Comparison of ENCODE assay signal across 8 cellular contexts in the genomic region with DNA sequence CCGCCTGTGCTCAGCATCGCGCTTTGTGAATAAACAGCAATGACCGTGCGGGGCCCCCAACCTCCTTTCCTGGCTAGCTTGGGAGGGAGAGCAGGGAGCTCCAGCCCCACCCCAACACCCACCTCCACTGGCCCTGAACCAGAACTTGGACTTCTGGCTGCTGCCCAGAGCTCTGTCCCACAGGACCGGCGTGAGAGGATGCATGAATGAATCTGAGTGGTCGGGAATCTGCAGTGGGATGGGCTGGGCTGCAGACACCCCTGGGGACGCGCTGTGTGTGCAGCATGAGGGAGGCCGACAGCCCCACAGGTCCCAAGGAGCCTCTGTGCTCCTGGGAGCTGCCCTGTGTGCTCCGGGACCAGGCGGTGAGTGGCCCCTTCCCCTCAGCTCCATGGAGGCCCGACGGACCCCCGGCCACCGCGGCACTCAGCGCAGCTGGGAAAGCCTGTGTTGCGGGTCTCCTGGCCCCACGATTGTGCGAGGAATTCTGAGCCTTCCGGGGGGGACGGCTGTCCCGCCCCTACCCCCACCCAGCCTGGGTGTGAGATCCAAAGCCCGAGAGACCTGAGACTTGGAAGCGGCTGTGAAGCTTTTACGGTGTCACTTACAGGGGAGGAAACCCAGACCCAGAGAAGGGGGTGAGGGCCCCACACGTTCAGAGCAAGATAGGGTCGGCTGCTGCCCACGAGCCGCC. TPM values are rescaled to one million over a fixed set of nuclear protein-coding genes. Genes with fewer than 3 reads are reported as not detected.
DNase-seq lines count a peak whose midpoint lies in the region; ATAC-seq and TF ChIP-seq lines count a peak whose summit lies in the region.
"Had no signal": no experiment of that assay in that cellular context is flagged by ENCODE, and none has a peak within 500 bp of the region (broad histone marks: within the 10 kb centered on the region; RNA-seq: fewer than 3 reads in every experiment).

No MANE protein-coding gene starts in this region.

- TF ChIP-seq CTCF in HEK293 (tag by site-specific recombination; IDR thresholded peaks at IDR 0.05) (no peak), fibroblast of mammary gland (conservative IDR thresholded peaks at IDR 0.05; ENCODE audit: control insufficient read depth, insufficient read depth, low read depth, low read length) (no peak), foreskin keratinocyte (conservative IDR thresholded peaks at IDR 0.05) (no peak)

- H3K4me3 Mint-ChIP-seq in T-helper 17 cell, result peak overlapping the region; percentile 95

- H3K9me3 ChIP-seq in HEK293 (ENCODE audit: control insufficient read depth, insufficient read depth, low read depth, low read length) (no peaks in the 10 kb centered on the region), T-helper 17 cell (ENCODE audit: control insufficient read depth, low read length, poor library complexity, severe bottlenecking) (no peaks in the 10 kb centered on the region)

- peak overlapping the region; percentile 98 for H3K27ac Mint-ChIP-seq in T-helper 17 cell

- POLR2A ChIA-PET in HEK293 (lab: Yijun Ruan, JAX), result interaction anchor here (0.6 to 6.7 kb wide), 3 partner anchors 10 to 143 kb away, joined by 3 to 97 read pairs (median 3); no protein-coding TSS in a partner anchor

- H3K4me1 ChIP-seq in HEK293 (ENCODE audit: control insufficient read depth, insufficient read depth, low read length) (peaks cover 29% of the 10 kb centered on the region), foreskin keratinocyte (peaks cover 18% of the 10 kb centered on the region)

- H3K27ac ChIP-seq in HEK293 (ENCODE audit: extremely low read depth, low read depth, low read length) (peak overlapping the region; percentile 11; the same call in 1 of the 2 replicates), skin epidermis (peak overlapping the region in 17 of 21 experiments; percentile 4 to 98 (median 93)), foreskin keratinocyte (no peak overlapping the region)

- H3K4me3 ChIP-seq in HEK293 (ENCODE audit: low read depth, low read length), result no peak overlapping the region
- no peak overlapping the region for H3K4me3 ChIP-seq in fibroblast of mammary gland (ENCODE audit: control insufficient read depth, low read depth, low read length)
- no peak overlapping the region for H3K4me3 ChIP-seq in skin epidermis

- H3K36me3 ChIP-seq in HEK293 (ENCODE audit: control insufficient read depth in 2 of 2, insufficient read depth in 1 of 2, low read length in 2 of 2), result no peaks in the 10 kb centered on the region

- no peaks in the 10 kb centered on the region for H3K36me3 Mint-ChIP-seq in T-helper 17 cell (ENCODE audit: low read depth)

- CTCF ChIA-PET in HEK293 (lab: Yijun Ruan, JAX), result interaction anchor here (0.6 to 1.0 kb wide), 4 partner anchors 21 to 163 kb away, joined by 3 to 4 read pairs (median 4); no protein-coding TSS in a partner anchor

- peak in 1 of 3 donors; percentile 7 for DNase-seq in T-helper 17 cell
- peak; percentile 65 for DNase-seq in fibroblast of mammary gland (ENCODE audit: low read depth)
- DNase-seq in foreskin keratinocyte, result no peak
- no peak for DNase-seq in islet precursor cell
- DNase-seq in OCI-M2 (lab: John Stamatoyannopoulos, UW; ENCODE audit: unreplicated experiment), result no peak
- DNase-seq: DMS79 had no signal

- ATAC-seq in T-helper 17 cell (no peak), foreskin keratinocyte (no peak)

- H3K27me3 ChIP-seq in foreskin keratinocyte, result no peaks in the 10 kb centered on the region

- peaks cover 60% of the 10 kb centered on the region for H3K4me1 Mint-ChIP-seq in T-helper 17 cell

- no peaks in the 10 kb centered on the region for H3K27me3 Mint-ChIP-seq in T-helper 17 cell

TF ChIP-seq in HEK293, 187 proteins besides CTCF, POLR2A, EP300 and RAD21:
- TF ChIP-seq, protein P1, sequence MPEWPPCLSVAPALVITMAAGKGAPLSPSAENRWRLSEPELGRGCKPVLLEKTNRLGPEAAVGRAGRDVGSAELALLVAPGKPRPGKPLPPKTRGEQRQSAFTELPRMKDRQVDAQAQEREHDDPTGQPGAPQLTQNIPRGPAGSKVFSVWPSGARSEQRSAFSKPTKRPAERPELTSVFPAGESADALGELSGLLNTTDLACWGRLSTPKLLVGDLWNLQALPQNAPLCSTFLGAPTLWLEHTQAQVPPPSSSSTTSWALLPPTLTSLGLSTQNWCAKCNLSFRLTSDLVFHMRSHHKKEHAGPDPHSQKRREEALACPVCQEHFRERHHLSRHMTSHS (tag by site-specific recombination; IDR thresholded peaks at IDR 0.05), result no peak
- peak; percentile 75 for TF ChIP-seq ZBTB20 (tag by site-specific recombination; IDR thresholded peaks at IDR 0.05)
- no peak for TF ChIP-seq ZNF157 (tag by site-specific recombination; IDR thresholded peaks at IDR 0.05)
- no peak for TF ChIP-seq YY1 (tag by site-specific recombination; IDR thresholded peaks at IDR 0.05)
- peak; percentile 20; the same call in 1 of the 2 replicates for TF ChIP-seq GLIS1 (tag by site-specific recombination; IDR thresholded peaks at IDR 0.05)
- TF ChIP-seq ZFHX2 (tag by site-specific recombination; conservative IDR thresholded peaks at IDR 0.05), result no peak
- no peak for TF ChIP-seq ZBTB1 (tag by site-specific recombination; IDR thresholded peaks at IDR 0.05)
- no peak for TF ChIP-seq ZNF837 (tag by site-specific recombination; IDR thresholded peaks at IDR 0.05)
- 0 out of 2 replicates have a peak, but pooled peaks have one; percentile 7 for TF ChIP-seq ZNF341 (tag by site-specific recombination; IDR thresholded peaks at IDR 0.05; ENCODE audit: low read depth)
- TF ChIP-seq, protein P2, sequence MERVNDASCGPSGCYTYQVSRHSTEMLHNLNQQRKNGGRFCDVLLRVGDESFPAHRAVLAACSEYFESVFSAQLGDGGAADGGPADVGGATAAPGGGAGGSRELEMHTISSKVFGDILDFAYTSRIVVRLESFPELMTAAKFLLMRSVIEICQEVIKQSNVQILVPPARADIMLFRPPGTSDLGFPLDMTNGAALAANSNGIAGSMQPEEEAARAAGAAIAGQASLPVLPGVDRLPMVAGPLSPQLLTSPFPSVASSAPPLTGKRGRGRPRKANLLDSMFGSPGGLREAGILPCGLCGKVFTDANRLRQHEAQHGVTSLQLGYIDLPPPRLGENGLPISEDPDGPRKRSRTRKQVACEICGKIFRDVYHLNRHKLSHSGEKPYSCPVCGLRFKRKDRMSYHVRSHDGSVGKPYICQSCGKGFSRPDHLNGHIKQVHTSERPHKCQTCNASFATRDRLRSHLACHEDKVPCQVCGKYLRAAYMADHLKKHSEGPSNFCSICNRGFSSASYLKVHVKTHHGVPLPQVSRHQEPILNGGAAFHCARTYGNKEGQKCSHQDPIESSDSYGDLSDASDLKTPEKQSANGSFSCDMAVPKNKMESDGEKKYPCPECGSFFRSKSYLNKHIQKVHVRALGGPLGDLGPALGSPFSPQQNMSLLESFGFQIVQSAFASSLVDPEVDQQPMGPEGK (tag by site-specific recombination; IDR thresholded peaks at IDR 0.05), result peak; percentile 12; the same call in 1 of the 2 replicates
- peak; percentile 47 for TF ChIP-seq KLF1 (tag by site-specific recombination; IDR thresholded peaks at IDR 0.05)
- TF ChIP-seq, protein P3, sequence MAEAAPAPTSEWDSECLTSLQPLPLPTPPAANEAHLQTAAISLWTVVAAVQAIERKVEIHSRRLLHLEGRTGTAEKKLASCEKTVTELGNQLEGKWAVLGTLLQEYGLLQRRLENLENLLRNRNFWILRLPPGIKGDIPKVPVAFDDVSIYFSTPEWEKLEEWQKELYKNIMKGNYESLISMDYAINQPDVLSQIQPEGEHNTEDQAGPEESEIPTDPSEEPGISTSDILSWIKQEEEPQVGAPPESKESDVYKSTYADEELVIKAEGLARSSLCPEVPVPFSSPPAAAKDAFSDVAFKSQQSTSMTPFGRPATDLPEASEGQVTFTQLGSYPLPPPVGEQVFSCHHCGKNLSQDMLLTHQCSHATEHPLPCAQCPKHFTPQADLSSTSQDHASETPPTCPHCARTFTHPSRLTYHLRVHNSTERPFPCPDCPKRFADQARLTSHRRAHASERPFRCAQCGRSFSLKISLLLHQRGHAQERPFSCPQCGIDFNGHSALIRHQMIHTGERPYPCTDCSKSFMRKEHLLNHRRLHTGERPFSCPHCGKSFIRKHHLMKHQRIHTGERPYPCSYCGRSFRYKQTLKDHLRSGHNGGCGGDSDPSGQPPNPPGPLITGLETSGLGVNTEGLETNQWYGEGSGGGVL (tag by site-specific recombination; IDR thresholded peaks at IDR 0.05), result peak; percentile 64

RNA-seq across cellular contexts. Expression of a gene that starts 5.5 kb away (rescaled TPM):
- total RNA-seq in T-helper 17 cell (100 to 1,000 TPM; 272 to 318 TPM), foreskin keratinocyte (184 and 213 TPM in 2 replicates)
- 190 and 238 TPM in 2 replicates for polyA plus RNA-seq in foreskin keratinocyte

RNA-seq across cellular contexts. Expression of a gene that starts 24.0 kb away (rescaled TPM):
- 1 to 10 TPM in 1 of 2 donors, under 1 TPM in 1; 0.42 to 1.3 TPM for total RNA-seq in T-helper 17 cell
- total RNA-seq in foreskin keratinocyte, result 24.1 and 26.3 TPM in 2 replicates
- polyA plus RNA-seq in foreskin keratinocyte, result 27.5 and 27.9 TPM in 2 replicates

RNA-seq across cellular contexts. Expression of a gene that starts 32.2 kb away (rescaled TPM):
- 100 to 1,000 TPM; 130 to 158 TPM for total RNA-seq in T-helper 17 cell
- total RNA-seq in foreskin keratinocyte, result 174 and 188 TPM in 2 replicates
- polyA plus RNA-seq in foreskin keratinocyte, result 312 and 330 TPM in 2 replicates

Comparison
In these comparisons a context has a peak if more than half of its experiments do, and no peak if none do; other contexts are left out.
1. RNA of a gene that starts 24.0 kb away (total RNA-seq): 24.1 to 26.3 TPM in foreskin keratinocyte; 0.42 to 1.3 TPM in T-helper 17 cell; every median in the first group is over 10 times any median in the second.